8 cellular contexts compared by ENCODE assay signal in genomic region chr17:45225051-45225700, GRCh38. TPM values are rescaled to one million over a fixed set of nuclear protein-coding genes. Genes with fewer than 3 reads are reported as not detected.
DNase-seq lines count a peak whose midpoint lies in the region; ATAC-seq, FAIRE-seq and TF ChIP-seq lines count a peak whose summit lies in the region.

No MANE protein-coding gene starts in this region.

- no peak for TF ChIP-seq POLR2A in gastroesophageal sphincter (IDR thresholded peaks at IDR 0.05)

- H3K4me1 ChIP-seq in gastroesophageal sphincter: peaks cover 0 to 64% (median 28%) of the 10 kb centered on the region in 3 donors

- TF ChIP-seq CTCF in gastroesophageal sphincter (IDR thresholded peaks at IDR 0.05): no peak

- peak overlapping the region in 1 of 2 donors; percentile 69 for H3K4me3 ChIP-seq in gastroesophageal sphincter

- 100% methylated on average over 1 of the region's 7 CpGs; no CpG with 5 or more reads in 1 of the 2 donors for WGBS in gastroesophageal sphincter (ENCODE audit: low coverage in 1 of 2), 2 donors

- no peaks in the 10 kb centered on the region for H3K27me3 Mint-ChIP-seq in stimulated activated naive B cell treated with anti-CD40 and anti-IgM and Interleukin-4, amounts not matched to agents 10 μg/mL and 1 μg/mL and 100 μg/mL, for 72 hours

- no peak for TF ChIP-seq EP300 in gastroesophageal sphincter (IDR thresholded peaks at IDR 0.05)

- no peak for ATAC-seq in gastroesophageal sphincter
- ATAC-seq in stimulated activated naive B cell treated with anti-CD40 and anti-IgM and Interleukin-4, amounts not matched to agents 10 μg/mL and 1 μg/mL and 100 μg/mL, for 72 hours (replicated peaks): no peak
- ATAC-seq in HG03565 (IDR thresholded peaks at IDR 0.05; ENCODE audit: unreplicated experiment): no peak

- peaks cover 43% of the 10 kb centered on the region for H3K27me3 ChIP-seq in gastroesophageal sphincter

- peaks cover 29 to 47% of the 10 kb centered on the region in 2 donors for H3K36me3 Mint-ChIP-seq in stimulated activated naive B cell treated with anti-CD40 and anti-IgM and Interleukin-4, amounts not matched to agents 10 μg/mL and 1 μg/mL and 100 μg/mL, for 72 hours

- H3K27ac Mint-ChIP-seq in stimulated activated naive B cell treated with anti-CD40 and anti-IgM and Interleukin-4, amounts not matched to agents 10 μg/mL and 1 μg/mL and 100 μg/mL, for 72 hours: peak overlapping the region; percentile 97

- H3K9me3 ChIP-seq in gastroesophageal sphincter: no peaks in the 10 kb centered on the region

- H3K27ac ChIP-seq in gastroesophageal sphincter: peak overlapping the region in 3 of 4 donors; percentile 76 to 86 (median 83)

- H3K4me3 Mint-ChIP-seq in stimulated activated naive B cell treated with anti-CD40 and anti-IgM and Interleukin-4, amounts not matched to agents 10 μg/mL and 1 μg/mL and 100 μg/mL, for 72 hours: peak overlapping the region; percentile 90 to 99

- no peaks in the 10 kb centered on the region for H3K9me3 Mint-ChIP-seq in stimulated activated naive B cell treated with anti-CD40 and anti-IgM and Interleukin-4, amounts not matched to agents 10 μg/mL and 1 μg/mL and 100 μg/mL, for 72 hours

- DNase-seq in HTR-8/SVneo (ENCODE audit: insufficient read length, low spot score) (peak; percentile 52), CD1c-positive myeloid dendritic cell (ENCODE audit: extremely low spot score) (no peak), NCI-H748 treated with DMSO at 0.1 percent for 48 hours (lab: John Stamatoyannopoulos, UW) (no peak), NCI-H2107 (lab: John Stamatoyannopoulos, UW) (no peak)
- peak; percentile 61 for DNase-seq in activated CD4-positive, alpha-beta T cell treated with anti-CD3 and anti-CD28 coated beads for 48 hours
- no peak for DNase-seq in stimulated activated naive B cell treated with anti-CD40 and anti-IgM and Interleukin-4, amounts not matched to agents 10 μg/mL and 1 μg/mL and 100 μg/mL, for 72 hours

- H3K36me3 ChIP-seq in gastroesophageal sphincter: no peaks in the 10 kb centered on the region

- peaks cover 73 to 89% of the 10 kb centered on the region in 2 donors for H3K4me1 Mint-ChIP-seq in stimulated activated naive B cell treated with anti-CD40 and anti-IgM and Interleukin-4, amounts not matched to agents 10 μg/mL and 1 μg/mL and 100 μg/mL, for 72 hours

- peak; percentile 74 for FAIRE-seq in HTR-8/SVneo (lab: Jason Lieb, UNC)

RNA-seq across cellular contexts. Expression of gene FMNL1, which starts 3.5 kb away (rescaled TPM):
- total RNA-seq in gastroesophageal sphincter: 10 to 100 TPM; 12.0 to 21.9 (median 14.9) TPM

RNA-seq across cellular contexts. Expression of gene SPATA32, which starts 36.7 kb away (rescaled TPM):
- not detected for total RNA-seq in gastroesophageal sphincter

Comparison
In these comparisons a context has a peak if more than half of its experiments do, and no peak if none do; other contexts are left out.
1. DNase-seq: peak in HTR-8/SVneo (single experiment) and activated CD4-positive, alpha-beta T cell treated with anti-CD3 and anti-CD28 coated beads for 48 hours (single experiment); none in stimulated activated naive B cell treated with anti-CD40 and anti-IgM and Interleukin-4, amounts not matched to agents 10 μg/mL and 1 μg/mL and 100 μg/mL, for 72 hours (single experiment), CD1c-positive myeloid dendritic cell (single experiment), NCI-H748 treated with DMSO at 0.1 percent for 48 hours (single experiment) and NCI-H2107 (single experiment).